ENCODE assay signal across 8 cellular contexts in genomic region chr12:32107376-32108267, GRCh38. TPM values are rescaled to one million over a fixed set of nuclear protein-coding genes. Genes with fewer than 3 reads are reported as not detected.
DNase-seq lines count a peak whose midpoint lies in the region; ATAC-seq and TF ChIP-seq lines count a peak whose summit lies in the region.

No MANE protein-coding gene starts in this region.

- H3K9me3 Mint-ChIP-seq in natural killer cell: no peaks in the 10 kb centered on the region

- DNase-seq in CD1c-positive myeloid dendritic cell (ENCODE audit: extremely low spot score): peak; percentile 19
- peak; percentile 46 for DNase-seq in NB4 (ENCODE audit: low read depth)
- peak; percentile 4 for DNase-seq in activated T-cell treated with anti-CD3 and anti-CD28 coated beads for 1 hour (ENCODE audit: low read depth)
- DNase-seq in natural killer cell: no peak
- no peak for DNase-seq in tibial artery
- no peak for DNase-seq in OCI-M2 (lab: John Stamatoyannopoulos, UW; ENCODE audit: unreplicated experiment)

- TF ChIP-seq POLR2A in NB4 (IDR thresholded peaks at IDR 0.05; ENCODE audit: extremely low read depth, insufficient read length): no peak

- TF ChIP-seq CTCF in NB4 (IDR thresholded peaks at IDR 0.05; ENCODE audit: low read depth, low read length) (no peak), natural killer cell (IDR thresholded peaks at IDR 0.05) (no peak), tibial artery (IDR thresholded peaks at IDR 0.05) (no peak)

- H3K4me1 ChIP-seq in esophagus (ENCODE audit: control insufficient read depth in 2 of 2, insufficient read depth in 2 of 2, low read length in 1 of 2) (peaks cover 0 to 3% of the 10 kb centered on the region in 2 donors), tibial artery (peaks cover 0 to 19% (median 10%) of the 10 kb centered on the region in 4 donors)

- ATAC-seq in GM21528 (IDR thresholded peaks at IDR 0.05; ENCODE audit: low FRiP score, unreplicated experiment) (peak; percentile 25), natural killer cell (peak; percentile 9 to 16 (median 12))

- no peaks in the 10 kb centered on the region for H3K27me3 Mint-ChIP-seq in natural killer cell (ENCODE audit: low read depth in 2 of 2)

- no peaks in the 10 kb centered on the region for H3K36me3 Mint-ChIP-seq in natural killer cell

- H3K4me3 Mint-ChIP-seq in natural killer cell: peak overlapping the region; percentile 95

- 14 to 15% methylated on average over 14 of the region's 14 CpGs for WGBS in esophagus, 2 donors

- no peaks in the 10 kb centered on the region for H3K9me3 ChIP-seq in esophagus (ENCODE audit: control insufficient read depth in 2 of 2, insufficient read depth in 1 of 2, low read depth in 1 of 2, low read length in 1 of 2)
- H3K9me3 ChIP-seq in tibial artery: no peaks in the 10 kb centered on the region

- peak overlapping the region; percentile 43 to 75 for H3K27ac Mint-ChIP-seq in natural killer cell

- no peaks in the 10 kb centered on the region for H3K27me3 ChIP-seq in esophagus (ENCODE audit: control insufficient read depth in 1 of 2, insufficient read depth in 2 of 2, low read length in 2 of 2)
- no peaks in the 10 kb centered on the region for H3K27me3 ChIP-seq in tibial artery

- H3K36me3 ChIP-seq in esophagus (ENCODE audit: control insufficient read depth in 2 of 2, insufficient read depth in 2 of 2, low read length in 1 of 2): no peaks in the 10 kb centered on the region
- no peaks in the 10 kb centered on the region for H3K36me3 ChIP-seq in tibial artery

- intact Hi-C loops in natural killer cell (cut with micrococcal nuclease): no loop called here
- intact Hi-C loops in tibial artery (cut with DNase I; ENCODE audit: low total_unique reads): loop anchor here (10.0 kb wide), 1 partner anchor 567 kb away; the partner anchor contains the start of gene DNM1L

- peaks cover 28 to 34% of the 10 kb centered on the region in 2 donors for H3K4me1 Mint-ChIP-seq in natural killer cell

- H3K4me3 ChIP-seq in NB4 (ENCODE audit: low read depth, low read length) (peak overlapping the region; percentile 87), esophagus (ENCODE audit: low read depth in 1 of 2, low read length in 2 of 2) (peak overlapping the region; percentile 68 to 80), tibial artery (peak overlapping the region; percentile 77 to 83)

- H3K27ac ChIP-seq in esophagus (ENCODE audit: low read depth in 2 of 2, low read length in 1 of 2): peak overlapping the region; percentile 72 to 83
- peak overlapping the region; percentile 88 to 92 for H3K27ac ChIP-seq in tibial artery

RNA-seq across cellular contexts. Expression of gene BICD1, which starts 1.0 kb away (rescaled TPM):
- 1 to 10 TPM; 1.7 to 2.0 TPM for polyA plus RNA-seq in esophagus
- total RNA-seq in natural killer cell: 10 to 100 TPM in 2 of 3 donors, 1 to 10 TPM in 1; 10.0 to 16.0 (median 15.5) TPM

Comparison
In these comparisons a context has a peak if more than half of its experiments do, and no peak if none do; other contexts are left out.
1. DNase-seq: peak in CD1c-positive myeloid dendritic cell (single experiment), NB4 (single experiment) and activated T-cell treated with anti-CD3 and anti-CD28 coated beads for 1 hour (single experiment); none in natural killer cell (single experiment), tibial artery (0 of 2) and OCI-M2 (single experiment).
2. Peak in every context shown above with its lines, with median percentiles within 50 percentile points of each other: H3K4me3 ChIP-seq.